12 cellular contexts compared by ENCODE assay signal in genomic region chr9:1709347-1709746, GRCh38.
DNase-seq lines count a peak whose midpoint lies in the region; ATAC-seq lines count a peak whose summit lies in the region.
"Had no signal": no experiment of that assay in that cellular context is flagged by ENCODE, and none has a peak within 500 bp of the region (broad histone marks: within the 10 kb centered on the region; RNA-seq: fewer than 3 reads in every experiment).

No MANE protein-coding gene starts in this region.

- in situ Hi-C loops in SK-MEL-5 (cut with HindIII; ENCODE audit: low pct_unique_long_range_greater_than_20kb, low sequenced_read_pairs): no loop called here

- no peak overlapping the region for H4K12ac ChIP-seq in trophoblast cell (ENCODE audit: low read depth, low read length)

- H2AFZ ChIP-seq in trophoblast cell (ENCODE audit: insufficient read depth, low read length, poor library complexity): no peak overlapping the region

- H3K27me3 ChIP-seq in H7 (ENCODE audit: control insufficient read depth, insufficient read depth, low read length) (no peaks in the 10 kb centered on the region), trophoblast cell (ENCODE audit: insufficient read depth, low read length) (no peaks in the 10 kb centered on the region)
- H3K27me3 ChIP-seq: BLaER1 treated with 17β-estradiol and CSF1 and Interleukin-3, amounts not matched to agents 10 nM and 100 nM had no signal

- H3K27ac ChIP-seq in trophoblast cell (ENCODE audit: low read depth, low read length): no peak overlapping the region
- H3K27ac ChIP-seq: BLaER1 treated with 17β-estradiol and CSF1 and Interleukin-3, amounts not matched to agents 10 nM and 100 nM had no signal

- H3K9me3 ChIP-seq in trophoblast cell (ENCODE audit: insufficient read depth, low read depth, low read length): no peaks in the 10 kb centered on the region
- H3K9me3 ChIP-seq: BLaER1 treated with 17β-estradiol and CSF1 and Interleukin-3, amounts not matched to agents 10 nM and 100 nM had no signal

- DNase-seq in NCI-H524 (lab: John Stamatoyannopoulos, UW) (peak; percentile 17 to 23), NCI-H524 treated with DMSO at 0.1 percent for 48 hours (lab: John Stamatoyannopoulos, UW) (no peak), H7 (peak; percentile 10), SK-MEL-5 (ENCODE audit: low read depth, low spot score) (peak; percentile 59), trophoblast cell (peak; percentile 10 to 44), NCI-H774 (lab: John Stamatoyannopoulos, UW) (no peak), DMS79 (lab: John Stamatoyannopoulos, UW) (no peak)
- DNase-seq: activated naive CD8-positive, alpha-beta T cell treated with anti-CD3 and anti-CD28 coated beads, Interleukin-2, amount 50 U/mL, for 24 hours; NCI-H2029 had no signal

- ATAC-seq in GM18909 (IDR thresholded peaks at IDR 0.05; ENCODE audit: poor library complexity, unreplicated experiment): no peak
- ATAC-seq: activated naive CD8-positive, alpha-beta T cell treated with anti-CD3 and anti-CD28 coated beads, Interleukin-2, amount 50 U/mL, for 24 hours; WTC11 had no signal

- H3K14ac ChIP-seq in trophoblast cell (ENCODE audit: low read length): no peak overlapping the region

- H2AK5ac ChIP-seq in trophoblast cell (ENCODE audit: low read length): no peak overlapping the region

- H3K18ac ChIP-seq in trophoblast cell (ENCODE audit: low read length): no peak overlapping the region

- no peaks in the 10 kb centered on the region for H3K79me1 ChIP-seq in trophoblast cell (ENCODE audit: low read length)

- H2BK5ac ChIP-seq in trophoblast cell (ENCODE audit: low read depth, low read length, poor library complexity): no peak overlapping the region

- H4K8ac ChIP-seq in trophoblast cell (ENCODE audit: low read depth, low read length): no peak overlapping the region

- H3K4ac ChIP-seq in trophoblast cell (ENCODE audit: low read depth, low read length): no peak overlapping the region

- no peak overlapping the region for H3K23ac ChIP-seq in trophoblast cell (ENCODE audit: low read length)

- no peak overlapping the region for H4K91ac ChIP-seq in trophoblast cell (ENCODE audit: low read depth, low read length)

- H3K36me3 ChIP-seq in H7 (replicated peaks; ENCODE audit: control insufficient read depth, insufficient read depth, low read length): no peaks in the 10 kb centered on the region
- no peaks in the 10 kb centered on the region for H3K36me3 ChIP-seq in trophoblast cell (ENCODE audit: control insufficient read depth in 1 of 2, insufficient read depth in 2 of 2, low read length in 2 of 2)
- H3K36me3 ChIP-seq: BLaER1 treated with 17β-estradiol and CSF1 and Interleukin-3, amounts not matched to agents 10 nM and 100 nM had no signal

- no peak overlapping the region for H3K4me3 ChIP-seq in H7 (ENCODE audit: insufficient read depth, low read depth, low read length)
- H3K4me3 ChIP-seq in trophoblast cell (ENCODE audit: low read depth, low read length): no peak overlapping the region
- H3K4me3 ChIP-seq: BLaER1 treated with 17β-estradiol and CSF1 and Interleukin-3, amounts not matched to agents 10 nM and 100 nM had no signal

- H2BK12ac ChIP-seq in trophoblast cell (ENCODE audit: low read length): no peak overlapping the region

- H3K4me1 ChIP-seq in trophoblast cell (ENCODE audit: control insufficient read depth in 1 of 2, insufficient read depth in 2 of 2, low read length in 2 of 2): no peaks in the 10 kb centered on the region
- H3K4me1 ChIP-seq: BLaER1 treated with 17β-estradiol and CSF1 and Interleukin-3, amounts not matched to agents 10 nM and 100 nM had no signal

- H3K4me2 ChIP-seq in trophoblast cell (ENCODE audit: low read length): no peak overlapping the region
- H3K4me2 ChIP-seq: BLaER1 treated with 17β-estradiol and CSF1 and Interleukin-3, amounts not matched to agents 10 nM and 100 nM had no signal

- no peak overlapping the region for H3K9ac ChIP-seq in trophoblast cell (ENCODE audit: low read length)
- H3K9ac ChIP-seq: BLaER1 treated with 17β-estradiol and CSF1 and Interleukin-3, amounts not matched to agents 10 nM and 100 nM had no signal

- H2BK120ac ChIP-seq in trophoblast cell (ENCODE audit: insufficient read depth, low read length, poor library complexity): no peak overlapping the region

- no CpG with 5 or more reads among the region's 1 CpG for WGBS in trophoblast cell (ENCODE audit: extremely low coverage, insufficient coverage, insufficient read length)

- H3K79me2 ChIP-seq in trophoblast cell (ENCODE audit: control insufficient read depth, insufficient read depth, low read length, poor library complexity): no peaks in the 10 kb centered on the region

Comparison
In these comparisons a context has a peak if more than half of its experiments do, and no peak if none do; other contexts are left out.
1. DNase-seq: peak in NCI-H524 (2 of 2), H7 (single experiment), SK-MEL-5 (single experiment) and trophoblast cell (2 of 2); none in NCI-H524 treated with DMSO at 0.1 percent for 48 hours (single experiment), NCI-H774 (single experiment) and DMS79 (single experiment).